Comparison of ENCODE assay signal across 8 cellular contexts in genomic region chr10:71569775-71570588, GRCh38.
A peak's percentile ranks its signal among the peaks of the same experiment; 100 is the strongest.
DNase-seq lines count a peak whose midpoint lies in the region; ATAC-seq and TF ChIP-seq lines count a peak whose summit lies in the region.

No MANE protein-coding gene starts in this region.

- H3K27ac Mint-ChIP-seq in central memory CD8-positive, alpha-beta T cell (ENCODE audit: low read depth) = no peak overlapping the region

- H3K27me3 ChIP-seq in GM06990 (replicated peaks; ENCODE audit: control insufficient read depth, insufficient read depth, low read length) = no peaks in the 10 kb centered on the region

- H3K27me3 Mint-ChIP-seq in central memory CD8-positive, alpha-beta T cell = peaks cover 19% of the 10 kb centered on the region

- H3K4me3 ChIP-seq in GM06990 (replicated peaks; ENCODE audit: low read depth, low read length) (no peak overlapping the region), NB4 (ENCODE audit: low read depth, low read length) (no peak overlapping the region)

- no peak for ATAC-seq in central memory CD8-positive, alpha-beta T cell (replicated peaks; ENCODE audit: extremely low read depth, poor library complexity, severe bottlenecking)

- no peak for TF ChIP-seq POLR2A in NB4 (IDR thresholded peaks at IDR 0.05; ENCODE audit: extremely low read depth, insufficient read length)

- H3K4me3 Mint-ChIP-seq in central memory CD8-positive, alpha-beta T cell = no peak overlapping the region

- H3K4me1 Mint-ChIP-seq in central memory CD8-positive, alpha-beta T cell = no peaks in the 10 kb centered on the region

- TF ChIP-seq CTCF in GM06990 (IDR thresholded peaks at IDR 0.05; ENCODE audit: insufficient read depth, low read length, poor library complexity, severe bottlenecking) = peak; percentile 83
- peak; percentile 94 for TF ChIP-seq CTCF in NB4 (IDR thresholded peaks at IDR 0.05; ENCODE audit: low read depth, low read length)

- DNase-seq in GM06990 (ENCODE audit: extremely low read depth, insufficient read length) (no peak), NB4 (ENCODE audit: low read depth) (peak; percentile 73), kidney glomerular epithelial cell (lab: John Stamatoyannopoulos, UW) (peak; percentile 30), NCI-H526 treated with DMSO at 0.1 percent for 48 hours (lab: John Stamatoyannopoulos, UW) (no peak), GF-D8 (lab: John Stamatoyannopoulos, UW) (no peak)
- DNase-seq in activated CD4-positive, alpha-beta T cell treated with anti-CD3 and anti-CD28 coated beads for 1 hour = peak; percentile 62
- peak; percentile 54 to 79 for DNase-seq in central memory CD8-positive, alpha-beta T cell (ENCODE audit: low spot score in 2 of 2)
- DNase-seq in stimulated activated CD4-positive, alpha-beta T cell treated with anti-CD3 and anti-CD28 coated beads, Interleukin-2, amount 100 ng/mL, for 48 hours = peak; percentile 87 to 88

- no peaks in the 10 kb centered on the region for H3K36me3 Mint-ChIP-seq in central memory CD8-positive, alpha-beta T cell (ENCODE audit: insufficient read depth)

- H3K36me3 ChIP-seq in GM06990 (ENCODE audit: control insufficient read depth, insufficient read depth, low read length) = no peaks in the 10 kb centered on the region

- H3K9me3 Mint-ChIP-seq in central memory CD8-positive, alpha-beta T cell = no peaks in the 10 kb centered on the region

Comparison
In these comparisons a context has a peak if more than half of its experiments do, and no peak if none do; other contexts are left out.
1. DNase-seq: peak in NB4 (single experiment), activated CD4-positive, alpha-beta T cell treated with anti-CD3 and anti-CD28 coated beads for 1 hour (single experiment), central memory CD8-positive, alpha-beta T cell (2 of 2), kidney glomerular epithelial cell (single experiment) and stimulated activated CD4-positive, alpha-beta T cell treated with anti-CD3 and anti-CD28 coated beads, Interleukin-2, amount 100 ng/mL, for 48 hours (2 of 2); none in GM06990 (single experiment), NCI-H526 treated with DMSO at 0.1 percent for 48 hours (single experiment) and GF-D8 (single experiment).